Comparison of ENCODE assay signal across 14 cellular contexts in the genomic region with DNA sequence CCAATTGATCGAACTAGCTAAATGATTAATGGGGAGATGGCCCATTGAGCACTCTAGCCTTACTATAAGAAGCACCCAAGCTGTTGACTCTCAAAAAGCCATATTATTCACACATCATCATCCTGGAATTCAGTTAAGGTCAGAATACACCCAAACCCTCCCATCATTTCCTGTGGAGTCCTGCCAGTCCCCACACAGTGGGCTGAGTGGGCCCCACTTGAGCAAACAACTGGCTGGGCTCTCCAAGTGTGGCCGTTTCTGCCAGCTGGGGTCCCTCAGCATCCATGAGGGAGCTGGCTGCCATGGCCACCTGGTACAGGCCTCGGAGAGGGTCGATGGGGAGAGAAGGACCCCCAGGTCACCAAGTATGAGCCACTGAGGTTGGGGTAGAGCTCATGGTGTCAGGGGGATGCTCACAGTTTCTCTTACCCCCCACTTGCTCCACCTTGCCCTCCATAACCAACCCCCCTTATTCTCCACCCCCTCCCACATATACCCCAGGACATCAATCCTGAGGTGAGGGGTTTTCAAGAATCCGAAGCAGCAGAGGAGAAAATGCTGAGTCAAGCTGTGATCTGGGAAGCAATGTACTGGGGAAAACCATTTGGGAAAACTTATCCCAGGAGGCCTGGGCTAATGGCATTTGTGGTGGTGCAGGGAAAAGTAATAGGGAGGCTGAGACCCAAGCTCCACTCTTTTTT.
DNase-seq lines count a peak whose midpoint lies in the region; ATAC-seq, FAIRE-seq and TF ChIP-seq lines count a peak whose summit lies in the region.
"Had no signal": no experiment of that assay in that cellular context is flagged by ENCODE, and none has a peak within 500 bp of the region (broad histone marks: within the 10 kb centered on the region; RNA-seq: fewer than 3 reads in every experiment).

No MANE protein-coding gene starts in this region.

- H3K4me3 ChIP-seq in Karpas-422 (ENCODE audit: low read length): no peak overlapping the region
- no peak overlapping the region for H3K4me3 ChIP-seq in mesendoderm (ENCODE audit: low read length)
- no peak overlapping the region for H3K4me3 ChIP-seq in esophagus muscularis mucosa
- H3K4me3 ChIP-seq in HepG2 (replicated peaks in 1 of 3; ENCODE audit: insufficient read depth in 1 of 3, low read depth in 2 of 3, low read length in 3 of 3): no peak overlapping the region

- no peak overlapping the region for H4K8ac ChIP-seq in mesendoderm (ENCODE audit: low read depth, low read length)

- no peak overlapping the region for H3K4ac ChIP-seq in mesendoderm (ENCODE audit: low read depth, low read length)

- no peak overlapping the region for H2BK120ac ChIP-seq in mesendoderm (ENCODE audit: low read depth, low read length)

- H3K79me2 ChIP-seq in Karpas-422 (ENCODE audit: low read length) (no peaks in the 10 kb centered on the region), mesendoderm (ENCODE audit: control insufficient read depth, insufficient read depth, low read length) (no peaks in the 10 kb centered on the region), HepG2 (ENCODE audit: insufficient read depth, low read length) (no peaks in the 10 kb centered on the region)

- ATAC-seq in GM18511 (IDR thresholded peaks at IDR 0.05; ENCODE audit: unreplicated experiment) (no peak), HepG2 (no peak)

- no peaks in the 10 kb centered on the region for H3K27me3 Mint-ChIP-seq in chondrocyte (ENCODE audit: low read depth)

- TF ChIP-seq POLR2A in esophagus muscularis mucosa (IDR thresholded peaks at IDR 0.05; ENCODE audit: low read depth) (no peak), HepG2 (IDR thresholded peaks at IDR 0.05; ENCODE audit: insufficient read depth in 1 of 2, low read depth in 2 of 2, low read length in 2 of 2) (no peak)

- H2AFZ ChIP-seq in Karpas-422 (ENCODE audit: low read length): no peak overlapping the region
- no peak overlapping the region for H2AFZ ChIP-seq in HepG2 (ENCODE audit: low read length)

- no peaks in the 10 kb centered on the region for H3K36me3 Mint-ChIP-seq in chondrocyte (ENCODE audit: low read depth)
- H3K36me3 Mint-ChIP-seq: type B pancreatic cell had no signal

- FAIRE-seq in HepG2 (lab: Jason Lieb, UNC): no peak

- H3K27ac ChIP-seq in Karpas-422 (ENCODE audit: low read length): no peak overlapping the region
- no peak overlapping the region for H3K27ac ChIP-seq in mesendoderm (ENCODE audit: low read depth, low read length)
- H3K27ac ChIP-seq in esophagus muscularis mucosa (replicated peaks in 1 of 4): no peak overlapping the region
- no peak overlapping the region for H3K27ac ChIP-seq in HepG2 (ENCODE audit: extremely low read length, insufficient read depth, low read length)
- H3K27ac ChIP-seq: KMS-11 had no signal

- H3K36me3 ChIP-seq in Karpas-422 (ENCODE audit: insufficient read depth, low read length): no peaks in the 10 kb centered on the region
- H3K36me3 ChIP-seq in mesendoderm (ENCODE audit: control insufficient read depth, insufficient read depth, low read length): no peaks in the 10 kb centered on the region
- no peaks in the 10 kb centered on the region for H3K36me3 ChIP-seq in esophagus muscularis mucosa
- H3K36me3 ChIP-seq in HepG2 (replicated peaks in 1 of 2; ENCODE audit: control insufficient read depth in 1 of 2, insufficient read depth in 2 of 2, low read length in 2 of 2): no peaks in the 10 kb centered on the region

- peak overlapping the region; percentile 25 for H3K4me2 ChIP-seq in Karpas-422 (ENCODE audit: low read depth, low read length, poor library complexity, severe bottlenecking)
- H3K4me2 ChIP-seq in mesendoderm (ENCODE audit: low read length): no peak overlapping the region
- no peak overlapping the region for H3K4me2 ChIP-seq in HepG2 (ENCODE audit: low read depth, low read length)
- H3K4me2 ChIP-seq: KMS-11 had no signal

- no CpG with 5 or more reads among the region's 5 CpGs for WGBS in mesendoderm (ENCODE audit: extremely low coverage, insufficient coverage, low lambda C conversion rate)
- WGBS in esophagus muscularis mucosa: 53% methylated on average over 5 of the region's 5 CpGs
- WGBS in HepG2 (ENCODE audit: low lambda C conversion rate): 0% methylated on average over 2 of the region's 5 CpGs

- H3K23ac ChIP-seq in mesendoderm (ENCODE audit: low read length): no peak overlapping the region

- H3K4me1 Mint-ChIP-seq in chondrocyte (ENCODE audit: low read depth): peaks cover 75% of the 10 kb centered on the region
- H3K4me1 Mint-ChIP-seq: activated B cell treated with CpG ODN at 0.5 μM for 24 hours had no signal

- no peak overlapping the region for H2BK5ac ChIP-seq in mesendoderm (ENCODE audit: low read length)

- H3K9me2 ChIP-seq in Karpas-422 (replicated peaks; ENCODE audit: insufficient read depth, low read length): no peaks in the 10 kb centered on the region

- TF ChIP-seq CTCF in chondrocyte (IDR thresholded peaks at IDR 0.05) (no peak), esophagus muscularis mucosa (IDR thresholded peaks at IDR 0.05) (no peak), HepG2 (CRISPR knock-in tag; IDR thresholded peaks at IDR 0.05) (no peak)

- no TSS peak for BruUV-seq in HepG2 (replicated peaks; lab: Mats Ljungman, UMichigan)

- H3K9ac ChIP-seq in Karpas-422 (ENCODE audit: low read length): no peak overlapping the region
- H3K9ac ChIP-seq in mesendoderm (ENCODE audit: low read length): no peak overlapping the region
- no peak overlapping the region for H3K9ac ChIP-seq in HepG2 (ENCODE audit: insufficient read depth, low read depth, low read length)
- H3K9ac ChIP-seq: KMS-11 had no signal

- TF ChIP-seq EP300 in esophagus muscularis mucosa (IDR thresholded peaks at IDR 0.05) (no peak), HepG2 (IDR thresholded peaks at IDR 0.05; ENCODE audit: low read depth in 2 of 2, low read length in 2 of 2) (no peak), HepG2 (CRISPR knock-in tag; IDR thresholded peaks at IDR 0.05; ENCODE audit: borderline replicate concordance) (no peak)

- CTCF ChIA-PET in HepG2 (lab: Yijun Ruan, JAX; ENCODE audit: low intra/inter-chr PET ratio, low total read pairs): no interaction called here

- no peaks in the 10 kb centered on the region for H3K27me3 ChIP-seq in Karpas-422 (ENCODE audit: low read length)
- H3K27me3 ChIP-seq in mesendoderm (ENCODE audit: insufficient read depth, low read length, poor library complexity): no peaks in the 10 kb centered on the region
- H3K27me3 ChIP-seq in esophagus muscularis mucosa: peaks cover 0 to 3% (median 0%) of the 10 kb centered on the region in 4 donors
- H3K27me3 ChIP-seq in HepG2 (ENCODE audit: control insufficient read depth in 1 of 2, insufficient read depth in 2 of 2, low read length in 2 of 2): peaks cover 4 to 12% of the 10 kb centered on the region in 2 experiments; a peak in 2 of 5 replicates

- no peak for TF ChIP-seq RAD21 in HepG2 (CRISPR knock-in tag; IDR thresholded peaks at IDR 0.05)

- H3K9me3 ChIP-seq in Karpas-422 (ENCODE audit: low read length): no peaks in the 10 kb centered on the region
- no peaks in the 10 kb centered on the region for H3K9me3 ChIP-seq in esophagus muscularis mucosa
- H3K9me3 ChIP-seq in HepG2 (ENCODE audit: low read length): no peaks in the 10 kb centered on the region

- in situ Hi-C loops in HepG2 (cut with HindIII; ENCODE audit: extremely low pct_ligation_motif_present, low pct_unique_long_range_greater_than_20kb): no loop called here

- no peak overlapping the region for H3K56ac ChIP-seq in mesendoderm (ENCODE audit: low read length)

- H3K18ac ChIP-seq in mesendoderm (ENCODE audit: low read length): no peak overlapping the region

- H3K9me3 Mint-ChIP-seq in chondrocyte (ENCODE audit: low read depth): no peaks in the 10 kb centered on the region
- H3K9me3 Mint-ChIP-seq: activated B cell treated with CpG ODN at 0.5 μM for 24 hours; activated T-helper 1 cell treated with anti-CD3 and anti-CD28 coated beads, Interleukin-12 subunit alpha, Interleukin-12 subunit beta, Interleukin-2, Interleukin-4 antibody, amounts not matched to agents 30 ng/mL and 10 ng/mL and 1 ng/mL, durations not matched to agents 14 hours and 24 hours and 36 hours; CD4-positive, alpha-beta T cell had no signal

- H4K20me1 ChIP-seq in Karpas-422 (ENCODE audit: insufficient read depth, low read depth, low read length) (no peaks in the 10 kb centered on the region), HepG2 (ENCODE audit: insufficient read depth, low read length) (no peaks in the 10 kb centered on the region)

- DNase-seq in AG08396 (ENCODE audit: low spot score) (peak; percentile 28), Karpas-422 (no peak), chondrocyte (ENCODE audit: low spot score) (no peak), mesendoderm (peak; percentile 15), OCI-M2 (lab: John Stamatoyannopoulos, UW; ENCODE audit: unreplicated experiment) (no peak), esophagus muscularis mucosa (ENCODE audit: extremely low spot score) (no peak), HepG2 (ENCODE audit: low spot score) (no peak)
- DNase-seq: activated B cell treated with CpG ODN at 0.5 μM for 24 hours; CD4-positive, alpha-beta T cell; NCI-H2227 treated with DMSO at 0.1 percent for 48 hours had no signal

- H3K79me1 ChIP-seq in mesendoderm (ENCODE audit: low read length): no peaks in the 10 kb centered on the region

- H3K27ac Mint-ChIP-seq in chondrocyte (ENCODE audit: unreplicated experiment): peak overlapping the region; percentile 95
- H3K27ac Mint-ChIP-seq: activated B cell treated with CpG ODN at 0.5 μM for 24 hours; activated T-helper 1 cell treated with anti-CD3 and anti-CD28 coated beads, Interleukin-12 subunit alpha, Interleukin-12 subunit beta, Interleukin-2, Interleukin-4 antibody, amounts not matched to agents 30 ng/mL and 10 ng/mL and 1 ng/mL, durations not matched to agents 14 hours and 24 hours and 36 hours; CD4-positive, alpha-beta T cell had no signal

- no peak overlapping the region for H4K5ac ChIP-seq in mesendoderm (ENCODE audit: low read length)

- H2AK5ac ChIP-seq in mesendoderm (ENCODE audit: low read length): no peak overlapping the region

- POLR2A ChIA-PET in HepG2 (lab: Yijun Ruan, JAX): no interaction called here

- peak overlapping the region; percentile 20 for H3K4me3 Mint-ChIP-seq in chondrocyte (ENCODE audit: unreplicated experiment)
- H3K4me3 Mint-ChIP-seq: activated B cell treated with CpG ODN at 0.5 μM for 24 hours; activated T-helper 1 cell treated with anti-CD3 and anti-CD28 coated beads, Interleukin-12 subunit alpha, Interleukin-12 subunit beta, Interleukin-2, Interleukin-4 antibody, amounts not matched to agents 30 ng/mL and 10 ng/mL and 1 ng/mL, durations not matched to agents 14 hours and 24 hours and 36 hours; CD4-positive, alpha-beta T cell; type B pancreatic cell had no signal

- intact Hi-C loops in esophagus muscularis mucosa (cut with DNase I) (no loop called here), HepG2 (cut with micrococcal nuclease; ENCODE audit: unreplicated experiment) (no loop called here)

- H2BK15ac ChIP-seq in mesendoderm (replicated peaks; ENCODE audit: low read depth): no peak overlapping the region

- peaks cover 41% of the 10 kb centered on the region for H3K4me1 ChIP-seq in Karpas-422 (ENCODE audit: low read length)
- no peaks in the 10 kb centered on the region for H3K4me1 ChIP-seq in mesendoderm (ENCODE audit: control insufficient read depth, low read depth, low read length)
- peaks cover 0 to 7% (median 4%) of the 10 kb centered on the region in 4 donors for H3K4me1 ChIP-seq in esophagus muscularis mucosa
- H3K4me1 ChIP-seq in HepG2 (ENCODE audit: insufficient read depth, low read length): peaks cover 5% of the 10 kb centered on the region

Comparison
In these comparisons a context has a peak if more than half of its experiments do, and no peak if none do; other contexts are left out.
1. DNase-seq: peak in AG08396 (single experiment) and mesendoderm (single experiment); none in Karpas-422 (single experiment), chondrocyte (single experiment), OCI-M2 (single experiment), esophagus muscularis mucosa (single experiment) and HepG2 (single experiment).